Comparison of ENCODE assay signal across 28 cellular contexts in the genomic region with DNA sequence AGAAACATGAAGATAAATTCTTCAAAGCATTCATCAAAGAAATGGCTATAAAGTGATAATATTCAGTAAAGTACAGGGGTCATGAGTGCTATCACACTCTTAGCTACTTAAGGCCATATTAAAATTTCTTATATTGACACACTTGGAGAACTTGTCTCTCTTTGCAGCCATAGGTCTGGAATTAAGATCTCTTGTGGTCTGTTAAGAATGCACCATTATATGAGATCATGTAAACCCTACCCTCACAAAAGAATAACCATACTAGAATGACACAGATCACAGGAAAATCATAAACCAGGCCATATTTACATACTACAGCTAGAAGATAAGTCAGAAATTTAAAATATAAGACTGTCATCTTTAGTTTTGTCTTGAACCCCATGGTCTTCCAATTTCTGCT.
"Had no signal": no experiment of that assay in that cellular context is flagged by ENCODE, and none has a peak within 500 bp of the region (broad histone marks: within the 10 kb centered on the region; RNA-seq: fewer than 3 reads in every experiment).

No MANE protein-coding gene starts in this region.

- H3K4me3 ChIP-seq: colonic mucosa, gastroesophageal sphincter, heart right ventricle, lung, mucosa of descending colon, prostate gland, right atrium auricular region, spleen, testis, tibial artery had no signal

- H3K9me3 ChIP-seq: colonic mucosa, mucosa of descending colon, neutrophil, prostate gland, testis had no signal

- H3K4me1 ChIP-seq: colonic mucosa, gastroesophageal sphincter, heart right ventricle, prostate gland, right atrium auricular region, spleen, testis had no signal

- ATAC-seq: esophagus mucosa; gastroesophageal sphincter; heart right ventricle; mucosa of descending colon; natural killer cell treated with Interleukin-12 subunit alpha and Interleukin-12 subunit beta and Interleukin-15 and Interleukin-18, amount 100 ng/mL, for 72 hours; sciatic nerve; stimulated activated memory B cell treated with anti-CD40 and anti-IgM and Interleukin-4, amounts not matched to agents 10 μg/mL and 1 μg/mL and 100 μg/mL, for 72 hours; stimulated activated naive CD8-positive, alpha-beta T cell treated with anti-CD3 and anti-CD28 coated beads, Interleukin-15, Interleukin-2, amounts not matched to agents 100 U/mL and 50 U/mL, for 24 hours had no signal

- H3K27me3 Mint-ChIP-seq: dendritic cell treated with granulocyte-macrophage colony-stimulating factor and Interleukin-4, amounts not matched to agents 40 ng/mL and 50 ng/mL, for 4 days; memory B cell; naive B cell; natural killer cell treated with Interleukin-12 subunit alpha and Interleukin-12 subunit beta and Interleukin-15 and Interleukin-18, amount 100 ng/mL, for 72 hours; stimulated activated memory B cell treated with anti-CD40 and anti-IgM and Interleukin-4, amounts not matched to agents 10 μg/mL and 1 μg/mL and 100 μg/mL, for 72 hours had no signal

- H3K27ac Mint-ChIP-seq: dendritic cell treated with granulocyte-macrophage colony-stimulating factor and Interleukin-4, amounts not matched to agents 40 ng/mL and 50 ng/mL, for 4 days; endodermal cell; memory B cell; natural killer cell treated with Interleukin-12 subunit alpha and Interleukin-12 subunit beta and Interleukin-15 and Interleukin-18, amount 100 ng/mL, for 72 hours; stimulated activated memory B cell treated with anti-CD40 and anti-IgM and Interleukin-4, amounts not matched to agents 10 μg/mL and 1 μg/mL and 100 μg/mL, for 72 hours; type B pancreatic cell had no signal

- H3K36me3 ChIP-seq: colonic mucosa, gastroesophageal sphincter, heart right ventricle, neutrophil, prostate gland, right atrium auricular region, spleen, tibial artery had no signal

- H3K36me3 Mint-ChIP-seq: memory B cell; naive B cell; natural killer cell treated with Interleukin-12 subunit alpha and Interleukin-12 subunit beta and Interleukin-15 and Interleukin-18, amount 100 ng/mL, for 72 hours; stimulated activated memory B cell treated with anti-CD40 and anti-IgM and Interleukin-4, amounts not matched to agents 10 μg/mL and 1 μg/mL and 100 μg/mL, for 72 hours had no signal

- H3K27me3 ChIP-seq: colonic mucosa, gastroesophageal sphincter, neutrophil, right atrium auricular region, spleen, testis, tibial artery had no signal

- H3K27ac ChIP-seq: colonic mucosa, epithelial cell of prostate, gastroesophageal sphincter, heart right ventricle, neutrophil, prostate gland, right atrium auricular region, spleen, testis, tibial artery had no signal

- H3K4me3 Mint-ChIP-seq: dendritic cell treated with granulocyte-macrophage colony-stimulating factor and Interleukin-4, amounts not matched to agents 40 ng/mL and 50 ng/mL, for 4 days; endodermal cell; memory B cell; naive B cell; natural killer cell treated with Interleukin-12 subunit alpha and Interleukin-12 subunit beta and Interleukin-15 and Interleukin-18, amount 100 ng/mL, for 72 hours; neural crest cell; stimulated activated memory B cell treated with anti-CD40 and anti-IgM and Interleukin-4, amounts not matched to agents 10 μg/mL and 1 μg/mL and 100 μg/mL, for 72 hours had no signal

- DNase-seq: colonic mucosa; effector CD8-positive, alpha-beta T cell; endodermal cell; glutamatergic neuron; heart right ventricle; hippocampal formation; mucosa of descending colon; naive B cell; spleen; stimulated activated CD4-positive, alpha-beta T cell treated with anti-CD3 and anti-CD28 coated beads, Interleukin-4, amount 100 ng/mL, for 4 hours; stimulated activated naive CD8-positive, alpha-beta T cell treated with anti-CD3 and anti-CD28 coated beads, Interleukin-15, Interleukin-2, amounts not matched to agents 100 U/mL and 50 U/mL, for 24 hours; substantia nigra; testis; tibial artery had no signal

- H3K4me1 Mint-ChIP-seq: endodermal cell; memory B cell; naive B cell; neural crest cell; stimulated activated memory B cell treated with anti-CD40 and anti-IgM and Interleukin-4, amounts not matched to agents 10 μg/mL and 1 μg/mL and 100 μg/mL, for 72 hours had no signal
